Comparison of ENCODE assay signal across 1 cellular context in the genomic region with DNA sequence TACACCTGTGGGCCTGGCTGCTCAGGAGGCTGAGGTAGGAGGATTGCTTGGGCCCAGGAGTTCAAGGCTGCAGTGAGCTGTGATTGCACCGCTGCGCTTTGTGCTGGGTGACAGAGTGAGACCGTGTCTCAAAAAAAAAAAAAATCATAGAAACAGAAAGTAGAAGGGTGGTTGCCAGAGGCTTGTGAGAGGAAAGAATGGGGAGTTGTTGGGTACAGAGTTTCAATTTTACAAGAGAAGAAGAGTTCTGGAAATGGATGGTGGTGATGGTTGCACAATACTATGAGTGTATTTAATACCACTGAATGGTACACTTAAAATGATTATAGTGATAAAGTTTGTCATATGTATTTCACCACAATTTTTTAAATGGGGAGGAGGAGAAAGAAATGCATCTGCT.
A peak's percentile ranks its signal among the peaks of the same experiment; 100 is the strongest.
TF ChIP-seq lines count a peak whose summit lies in the region.

No MANE protein-coding gene starts in this region.

TF ChIP-seq in IMR-90, 13 proteins besides CTCF, POLR2A, EP300 and RAD21:
- TF ChIP-seq CEBPB (IDR thresholded peaks at IDR 0.05; ENCODE audit: low read depth, low read length), result peak; percentile 49; the same call in 1 of the 2 replicates
- no peak for TF ChIP-seq MAFK (IDR thresholded peaks at IDR 0.05; ENCODE audit: low read depth, low read length)
